ENCODE assay signal across 1 cellular context in the genomic region with DNA sequence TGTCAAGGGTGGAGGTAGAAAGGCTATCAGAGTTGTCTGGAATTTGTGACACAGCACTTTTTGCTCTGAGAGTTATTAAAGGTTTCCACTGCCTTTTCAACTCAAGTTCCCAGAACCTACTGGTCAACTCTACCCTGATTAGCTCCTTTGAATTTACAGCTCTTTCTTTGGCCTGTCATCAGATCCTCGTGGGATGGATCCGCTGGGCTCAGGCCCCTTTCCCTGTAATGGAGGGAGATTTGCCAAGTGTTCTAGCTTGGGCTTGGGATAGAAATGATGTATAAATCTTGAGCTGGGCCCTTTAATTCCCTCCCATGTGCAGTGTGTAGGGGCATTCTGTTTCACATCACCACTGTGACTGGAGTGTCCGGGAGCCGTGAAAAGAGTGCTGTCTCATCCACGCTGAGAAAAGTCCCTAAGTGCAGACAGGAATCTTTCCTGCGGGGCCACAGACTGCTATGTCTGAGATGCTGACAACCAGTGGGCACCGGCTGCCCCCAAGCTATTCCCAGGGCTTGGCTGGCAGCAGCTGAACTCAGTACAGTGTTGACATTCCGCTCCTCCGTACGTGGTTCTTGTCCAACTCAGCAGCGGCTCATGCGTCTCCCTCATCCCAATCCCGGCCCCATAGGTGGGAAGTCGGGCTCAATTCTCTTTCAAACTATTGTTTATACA.
TF ChIP-seq lines count a peak whose summit lies in the region.

No MANE protein-coding gene starts in this region.

TF ChIP-seq in IMR-90, 13 proteins besides CTCF, POLR2A, EP300 and RAD21:
- TF ChIP-seq MAFK (IDR thresholded peaks at IDR 0.05; ENCODE audit: low read depth, low read length): no peak
- no peak for TF ChIP-seq RCOR1 (IDR thresholded peaks at IDR 0.05; ENCODE audit: insufficient replicate concordance, low read length)
- no peak for TF ChIP-seq CEBPB (IDR thresholded peaks at IDR 0.05; ENCODE audit: low read depth, low read length)
- TF ChIP-seq MXI1 (IDR thresholded peaks at IDR 0.05; ENCODE audit: borderline replicate concordance, low read depth, low read length): no peak
- no peak for TF ChIP-seq BHLHE40 (IDR thresholded peaks at IDR 0.05; ENCODE audit: low read depth, low read length)
- TF ChIP-seq MAZ (IDR thresholded peaks at IDR 0.05; ENCODE audit: borderline replicate concordance, low read depth, low read length): no peak
- TF ChIP-seq, protein P1, sequence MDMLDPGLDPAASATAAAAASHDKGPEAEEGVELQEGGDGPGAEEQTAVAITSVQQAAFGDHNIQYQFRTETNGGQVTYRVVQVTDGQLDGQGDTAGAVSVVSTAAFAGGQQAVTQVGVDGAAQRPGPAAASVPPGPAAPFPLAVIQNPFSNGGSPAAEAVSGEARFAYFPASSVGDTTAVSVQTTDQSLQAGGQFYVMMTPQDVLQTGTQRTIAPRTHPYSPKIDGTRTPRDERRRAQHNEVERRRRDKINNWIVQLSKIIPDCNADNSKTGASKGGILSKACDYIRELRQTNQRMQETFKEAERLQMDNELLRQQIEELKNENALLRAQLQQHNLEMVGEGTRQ (IDR thresholded peaks at IDR 0.05; ENCODE audit: low read depth, low read length): no peak
- TF ChIP-seq RFX5 (IDR thresholded peaks at IDR 0.05; ENCODE audit: low read depth, low read length): no peak
- TF ChIP-seq CHD1 (IDR thresholded peaks at IDR 0.05; ENCODE audit: low read depth, low read length): no peak
